In genomic region chr15:74178326-74179100, GRCh38 we compare ENCODE assay signal across 17 cellular contexts. TPM values are rescaled to one million over a fixed set of nuclear protein-coding genes. Genes with fewer than 3 reads are reported as not detected.
DNase-seq lines count a peak whose midpoint lies in the region; ATAC-seq and TF ChIP-seq lines count a peak whose summit lies in the region.
"Had no signal": no experiment of that assay in that cellular context is flagged by ENCODE, and none has a peak within 500 bp of the region (broad histone marks: within the 10 kb centered on the region; RNA-seq: fewer than 3 reads in every experiment).

No MANE protein-coding gene starts in this region.

- H3K27me3 ChIP-seq in gastroesophageal sphincter (no peaks in the 10 kb centered on the region), psoas muscle (ENCODE audit: insufficient read depth in 3 of 3, low read length in 2 of 3) (peaks cover 0 to 17% (median 5%) of the 10 kb centered on the region in 3 donors), vagina (no peaks in the 10 kb centered on the region), colonic mucosa (no peaks in the 10 kb centered on the region)

- TF ChIP-seq CTCF in gastroesophageal sphincter (IDR thresholded peaks at IDR 0.05) (no peak), psoas muscle (IDR thresholded peaks at IDR 0.05) (no peak), vagina (IDR thresholded peaks at IDR 0.05) (no peak), colonic mucosa (IDR thresholded peaks at IDR 0.05) (no peak)

- H3K27ac ChIP-seq in gastroesophageal sphincter, result peak overlapping the region in 3 of 4 donors; percentile 61 to 70 (median 63)
- peak overlapping the region; percentile 16 for H3K27ac ChIP-seq in psoas muscle
- H3K27ac ChIP-seq in vagina, result peak overlapping the region; percentile 89
- H3K27ac ChIP-seq in colonic mucosa, result no peak overlapping the region

- ATAC-seq in Right ventricle myocardium inferior (no peak), Right ventricle myocardium superior (ENCODE audit: poor library complexity) (no peak), gastroesophageal sphincter (no peak), psoas muscle (no peak)
- ATAC-seq: activated CD8-positive, alpha-beta T cell treated with anti-CD3 and anti-CD28 coated beads for 36 hours; GM12878 had no signal

- TF ChIP-seq POLR2A in gastroesophageal sphincter (IDR thresholded peaks at IDR 0.05), result no peak
- TF ChIP-seq POLR2A in vagina (IDR thresholded peaks at IDR 0.05), result no peak

- H3K4me1 ChIP-seq in gastroesophageal sphincter, result peaks cover 0 to 75% (median 51%) of the 10 kb centered on the region in 3 donors
- no peaks in the 10 kb centered on the region for H3K4me1 ChIP-seq in psoas muscle
- peaks cover 68% of the 10 kb centered on the region for H3K4me1 ChIP-seq in vagina
- no peaks in the 10 kb centered on the region for H3K4me1 ChIP-seq in colonic mucosa

- H3K4me3 ChIP-seq in gastroesophageal sphincter (no peak overlapping the region), psoas muscle (no peak overlapping the region), vagina (no peak overlapping the region), colonic mucosa (no peak overlapping the region)
- H3K4me3 ChIP-seq: GM12878 had no signal

- no peak overlapping the region for H3K9ac ChIP-seq in colonic mucosa (ENCODE audit: low read depth in 2 of 2, low read length in 2 of 2)

- WGBS in gastroesophageal sphincter (ENCODE audit: low coverage in 1 of 2), 2 donors, result 80 to 94% methylated on average over 4 to 5 of the region's 7 CpGs
- 81 to 88% (median 84%) methylated on average over 7 of the region's 7 CpGs for WGBS in psoas muscle, 3 donors

- H3K36me3 ChIP-seq in gastroesophageal sphincter (peaks cover 0 to 12% of the 10 kb centered on the region in 2 donors), psoas muscle (ENCODE audit: insufficient read depth in 1 of 2, low read depth in 1 of 2) (no peaks in the 10 kb centered on the region), vagina (no peaks in the 10 kb centered on the region), colonic mucosa (no peaks in the 10 kb centered on the region)

- H3K9me3 ChIP-seq in gastroesophageal sphincter (no peaks in the 10 kb centered on the region), psoas muscle (no peaks in the 10 kb centered on the region), vagina (no peaks in the 10 kb centered on the region), colonic mucosa (no peaks in the 10 kb centered on the region)

- intact Hi-C loops in Right ventricle myocardium inferior (cut with DNase I) (loop anchor here (2.0 kb wide), 1 partner anchor 42 kb away; no protein-coding TSS in a partner anchor), Right ventricle myocardium superior (cut with DNase I) (no loop called here), psoas muscle (cut with DNase I) (no loop called here), vagina (cut with DNase I) (no loop called here), colonic mucosa (cut with DNase I) (no loop called here)

- TF ChIP-seq EP300 in gastroesophageal sphincter (IDR thresholded peaks at IDR 0.05), result no peak

- DNase-seq in Right ventricle myocardium inferior (ENCODE audit: missing footprints) (peak; percentile 13), Right ventricle myocardium superior (no peak), psoas muscle (peak in 1 of 2 donors; percentile 34), vagina (ENCODE audit: extremely low spot score in 2 of 2) (no peak), DMS153 treated with DMSO at 0.1 percent for 48 hours (lab: John Stamatoyannopoulos, UW; ENCODE audit: unreplicated experiment) (no peak), colonic mucosa (no peak), AML-193 (lab: John Stamatoyannopoulos, UW) (no peak)
- DNase-seq: activated CD8-positive, alpha-beta T cell treated with anti-CD3 and anti-CD28 coated beads for 36 hours; CD8-positive, alpha-beta memory T cell; midbrain; NCI-H2029 had no signal

RNA-seq across cellular contexts. Expression of gene ISLR, which starts 5.0 kb away (rescaled TPM):
- total RNA-seq in Right ventricle myocardium inferior (13.8 TPM), Right ventricle myocardium superior (11.6 TPM), gastroesophageal sphincter (100 to 1,000 TPM in 2 of 4 donors, 10 to 100 TPM in 2; 52.6 to 152 (median 89.5) TPM), psoas muscle (10 to 100 TPM in 2 of 4 donors, 1 to 10 TPM in 2; 2.6 to 18.0 (median 7.8) TPM), vagina (208 TPM), colonic mucosa (1 to 10 TPM; 3.6 to 8.5 TPM)
- polyA plus RNA-seq in psoas muscle, result 1 to 10 TPM; 2.6 to 4.1 (median 4.1) TPM
- total RNA-seq: activated CD8-positive, alpha-beta T cell treated with anti-CD3 and anti-CD28 coated beads for 36 hours; CD8-positive, alpha-beta memory T cell; epithelial cell of proximal tubule; OCI-LY7 had no signal
- polyA plus RNA-seq: CD8-positive, alpha-beta memory T cell had no signal

RNA-seq across cellular contexts. Expression of gene STRA6, which starts 24.1 kb away (rescaled TPM):
- total RNA-seq in Right ventricle myocardium inferior, result not detected
- not detected for total RNA-seq in Right ventricle myocardium superior
- under 1 TPM in 1 of 4 donors, not detected in 3; 0.12 TPM for total RNA-seq in gastroesophageal sphincter
- total RNA-seq in psoas muscle, result not detected
- under 1 TPM in 1 of 3 donors, not detected in 2; 0.05 TPM for polyA plus RNA-seq in psoas muscle
- total RNA-seq in vagina, result 0.98 TPM
- not detected for total RNA-seq in colonic mucosa
- total RNA-seq: CD8-positive, alpha-beta memory T cell; OCI-LY7 had no signal
- polyA plus RNA-seq: CD8-positive, alpha-beta memory T cell had no signal

RNA-seq across cellular contexts. Expression of gene ISLR2, which starts 48.1 kb away (rescaled TPM):
- 1.3 TPM for total RNA-seq in Right ventricle myocardium inferior
- 2.7 TPM for total RNA-seq in Right ventricle myocardium superior
- total RNA-seq in gastroesophageal sphincter, result 1 to 10 TPM in 3 of 4 donors, under 1 TPM in 1; 0.54 to 5.4 (median 1.5) TPM
- 1 to 10 TPM; 1.1 to 2.2 (median 1.6) TPM for total RNA-seq in psoas muscle
- polyA plus RNA-seq in psoas muscle, result 1 to 10 TPM; 1.2 to 1.7 (median 1.4) TPM
- 3.4 TPM for total RNA-seq in vagina
- total RNA-seq in colonic mucosa, result under 1 TPM; 0.27 TPM
- total RNA-seq: activated CD8-positive, alpha-beta T cell treated with anti-CD3 and anti-CD28 coated beads for 36 hours; CD8-positive, alpha-beta memory T cell; epithelial cell of proximal tubule; OCI-LY7 had no signal
- polyA plus RNA-seq: CD8-positive, alpha-beta memory T cell had no signal

RNA-seq across cellular contexts. Expression of gene CCDC33, which starts 57.6 kb away (rescaled TPM):
- total RNA-seq in Right ventricle myocardium inferior (not detected), Right ventricle myocardium superior (not detected), gastroesophageal sphincter (not detected), psoas muscle (not detected), vagina (not detected), colonic mucosa (under 1 TPM; 0.10 to 0.21 TPM)
- polyA plus RNA-seq in psoas muscle, result under 1 TPM in 2 of 3 donors, not detected in 1; 0.01 to 0.03 TPM
- total RNA-seq: A673; CD8-positive, alpha-beta memory T cell; OCI-LY7; omental fat pad had no signal
- polyA plus RNA-seq: CD8-positive, alpha-beta memory T cell had no signal
